Comparison of ENCODE assay signal across 1 cellular context in the genomic region with DNA sequence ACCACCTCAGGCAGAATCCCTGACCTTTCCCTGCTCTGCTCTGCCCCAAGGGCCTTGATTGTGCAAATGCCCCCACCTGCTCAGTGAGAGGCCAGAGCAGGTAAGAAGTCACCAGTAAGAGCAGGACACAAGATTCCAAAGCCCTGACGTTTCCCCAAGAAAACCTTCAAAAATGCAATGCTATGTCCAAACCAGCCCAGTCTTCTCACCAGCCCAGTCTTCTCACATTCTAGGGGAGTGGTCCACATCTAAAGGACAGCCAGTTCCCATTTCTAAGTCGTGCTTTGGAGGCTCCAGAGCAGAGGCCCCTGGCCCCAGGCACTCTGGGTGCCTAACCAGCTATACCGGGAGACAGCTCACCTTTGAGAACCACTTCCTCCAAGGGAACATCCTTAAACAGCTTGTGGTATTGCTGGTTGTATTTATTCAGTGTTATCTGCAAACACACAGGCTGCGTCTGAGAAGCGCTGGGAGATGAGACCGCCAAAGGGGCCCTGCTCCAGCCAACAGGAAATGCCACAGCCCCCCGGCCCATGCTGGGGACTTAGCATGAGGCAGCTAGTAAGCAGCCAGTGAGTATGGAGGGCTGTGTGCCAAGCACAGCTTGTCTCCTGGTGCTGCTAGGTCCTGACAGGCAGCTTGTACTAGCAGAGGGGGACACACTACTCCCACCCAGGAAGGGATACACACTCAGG.
TF ChIP-seq lines count a peak whose summit lies in the region.

No MANE protein-coding gene starts in this region.

TF ChIP-seq in IMR-90, 13 proteins besides CTCF, POLR2A, EP300 and RAD21:
- TF ChIP-seq, protein P1, sequence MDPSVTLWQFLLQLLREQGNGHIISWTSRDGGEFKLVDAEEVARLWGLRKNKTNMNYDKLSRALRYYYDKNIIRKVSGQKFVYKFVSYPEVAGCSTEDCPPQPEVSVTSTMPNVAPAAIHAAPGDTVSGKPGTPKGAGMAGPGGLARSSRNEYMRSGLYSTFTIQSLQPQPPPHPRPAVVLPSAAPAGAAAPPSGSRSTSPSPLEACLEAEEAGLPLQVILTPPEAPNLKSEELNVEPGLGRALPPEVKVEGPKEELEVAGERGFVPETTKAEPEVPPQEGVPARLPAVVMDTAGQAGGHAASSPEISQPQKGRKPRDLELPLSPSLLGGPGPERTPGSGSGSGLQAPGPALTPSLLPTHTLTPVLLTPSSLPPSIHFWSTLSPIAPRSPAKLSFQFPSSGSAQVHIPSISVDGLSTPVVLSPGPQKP (IDR thresholded peaks at IDR 0.05; ENCODE audit: borderline replicate concordance, low read depth, low read length) = no peak
- TF ChIP-seq BHLHE40 (IDR thresholded peaks at IDR 0.05; ENCODE audit: low read depth, low read length) = no peak
- TF ChIP-seq MXI1 (IDR thresholded peaks at IDR 0.05; ENCODE audit: borderline replicate concordance, low read depth, low read length) = no peak
- TF ChIP-seq FOS (IDR thresholded peaks at IDR 0.05; ENCODE audit: low read depth, low read length) = no peak
- no peak for TF ChIP-seq CHD1 (IDR thresholded peaks at IDR 0.05; ENCODE audit: low read depth, low read length)
